22 cellular contexts compared by ENCODE assay signal in the genomic region with DNA sequence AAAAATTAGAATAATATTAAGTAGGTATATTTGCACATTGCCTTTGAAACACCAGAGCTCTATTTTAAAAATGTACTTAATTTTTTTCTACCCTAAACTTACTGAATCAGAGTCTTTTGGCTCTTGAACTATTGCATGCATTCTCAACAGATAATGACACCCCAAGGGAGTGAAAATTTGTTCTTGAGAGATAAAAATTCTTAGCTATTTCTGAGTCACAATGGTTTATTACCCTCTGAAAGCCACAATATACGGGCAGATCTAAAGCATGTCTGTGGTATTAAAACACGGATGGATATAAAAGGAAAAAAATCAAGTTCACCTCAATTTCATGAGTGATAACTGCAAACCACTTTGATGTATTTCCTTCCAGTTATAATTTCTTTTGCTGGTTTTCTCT.
DNase-seq lines count a peak whose midpoint lies in the region; ATAC-seq, FAIRE-seq and TF ChIP-seq lines count a peak whose summit lies in the region.
"Had no signal": no experiment of that assay in that cellular context is flagged by ENCODE, and none has a peak within 500 bp of the region (broad histone marks: within the 10 kb centered on the region; RNA-seq: fewer than 3 reads in every experiment).

No MANE protein-coding gene starts in this region.

- H3K4me3 ChIP-seq in astrocyte (ENCODE audit: insufficient read depth, low read depth, low read length) = no peak overlapping the region
- H3K4me3 ChIP-seq in fibroblast of mammary gland (ENCODE audit: control insufficient read depth, low read depth, low read length) = no peak overlapping the region
- H3K4me3 ChIP-seq: BLaER1 had no signal

- H3K27me3 Mint-ChIP-seq in astrocyte (ENCODE audit: low read depth, unreplicated experiment) (no peaks in the 10 kb centered on the region), progenitor cell of endocrine pancreas (no peaks in the 10 kb centered on the region)

- no peaks in the 10 kb centered on the region for H3K27me3 ChIP-seq in astrocyte (ENCODE audit: insufficient read depth, low read length)

- peak; percentile 71 for FAIRE-seq in astrocyte (lab: Jason Lieb, UNC)
- FAIRE-seq: GM18507, H1 had no signal

- no peak overlapping the region for H3K27ac ChIP-seq in astrocyte (ENCODE audit: low read depth, low read length)
- H3K27ac ChIP-seq: BLaER1 had no signal

- no peaks in the 10 kb centered on the region for H3K4me1 ChIP-seq in astrocyte (ENCODE audit: insufficient read depth, low read length)
- H3K4me1 ChIP-seq: BLaER1 had no signal

- DNase-seq in M059J (ENCODE audit: low read depth) (peak; percentile 9), astrocyte (ENCODE audit: low read depth) (peak; percentile 4), fibroblast of mammary gland (ENCODE audit: low read depth) (peak; percentile 3), progenitor cell of endocrine pancreas (ENCODE audit: low spot score, unreplicated experiment) (no peak)
- DNase-seq in stimulated activated CD4-positive, alpha-beta T cell treated with anti-CD3 and anti-CD28 coated beads, Interleukin-15, amount 100 ng/mL, for 24 hours = no peak
- DNase-seq: ACHN; CD8-positive, alpha-beta T cell; GDM1; NCI-H1105; NCI-H146; NCI-H2029; NCI-H2227 treated with DMSO at 0.1 percent for 48 hours; NCI-H510A treated with DMSO at 0.1 percent for 48 hours; NCI-H748 treated with DMSO at 0.1 percent for 48 hours; T-helper 1 cell had no signal

- no peak overlapping the region for H3K4me2 ChIP-seq in astrocyte (ENCODE audit: low read length)
- H3K4me2 ChIP-seq: BLaER1 had no signal

- H2AFZ ChIP-seq in astrocyte (ENCODE audit: low read depth, low read length) = no peak overlapping the region

- H3K36me3 Mint-ChIP-seq in astrocyte (ENCODE audit: low read depth, unreplicated experiment) (no peaks in the 10 kb centered on the region), progenitor cell of endocrine pancreas (ENCODE audit: insufficient read depth) (no peaks in the 10 kb centered on the region)
- H3K36me3 Mint-ChIP-seq: CD8-positive, alpha-beta T cell had no signal

- H4K20me1 ChIP-seq in astrocyte (ENCODE audit: insufficient read depth, low read length) = no peaks in the 10 kb centered on the region
- H4K20me1 ChIP-seq: BLaER1 had no signal

- H3K4me1 Mint-ChIP-seq in astrocyte (ENCODE audit: low read depth, unreplicated experiment) = no peaks in the 10 kb centered on the region
- H3K4me1 Mint-ChIP-seq in progenitor cell of endocrine pancreas (ENCODE audit: low read depth) = no peaks in the 10 kb centered on the region

- H3K9me3 Mint-ChIP-seq in astrocyte (ENCODE audit: unreplicated experiment) = no peaks in the 10 kb centered on the region
- peaks cover 9% of the 10 kb centered on the region for H3K9me3 Mint-ChIP-seq in progenitor cell of endocrine pancreas (ENCODE audit: low read depth)

- no peak overlapping the region for H3K4me3 Mint-ChIP-seq in astrocyte (ENCODE audit: unreplicated experiment)
- H3K4me3 Mint-ChIP-seq in progenitor cell of endocrine pancreas (ENCODE audit: low read depth) = no peak overlapping the region
- H3K4me3 Mint-ChIP-seq: CD8-positive, alpha-beta T cell had no signal

- no peaks in the 10 kb centered on the region for H3K9me3 ChIP-seq in astrocyte (ENCODE audit: insufficient read depth, low read depth, low read length)
- H3K9me3 ChIP-seq: BLaER1 had no signal

- no peak overlapping the region for H3K27ac Mint-ChIP-seq in astrocyte (ENCODE audit: unreplicated experiment)
- no peak overlapping the region for H3K27ac Mint-ChIP-seq in progenitor cell of endocrine pancreas
- H3K27ac Mint-ChIP-seq: CD8-positive, alpha-beta T cell had no signal

- H3K9ac ChIP-seq in astrocyte (ENCODE audit: low read length) = no peak overlapping the region
- H3K9ac ChIP-seq: BLaER1 had no signal

- ATAC-seq in HG02981 (IDR thresholded peaks at IDR 0.05; ENCODE audit: unreplicated experiment) = no peak
- ATAC-seq in HG02623 (IDR thresholded peaks at IDR 0.05; ENCODE audit: unreplicated experiment) = no peak
- ATAC-seq: CD8-positive, alpha-beta T cell; HCT116; Panc1 had no signal

- no peaks in the 10 kb centered on the region for H3K36me3 ChIP-seq in astrocyte (ENCODE audit: insufficient read depth, low read length)
- H3K36me3 ChIP-seq: BLaER1 had no signal

- no peak for TF ChIP-seq CTCF in astrocyte (IDR thresholded peaks at IDR 0.05; ENCODE audit: insufficient read depth, low read depth, low read length)
- TF ChIP-seq CTCF in fibroblast of mammary gland (conservative IDR thresholded peaks at IDR 0.05; ENCODE audit: control insufficient read depth, insufficient read depth, low read depth, low read length) = no peak
- TF ChIP-seq CTCF in progenitor cell of endocrine pancreas (IDR thresholded peaks at IDR 0.05; ENCODE audit: unreplicated experiment) = no peak

- no peaks in the 10 kb centered on the region for H3K79me2 ChIP-seq in astrocyte (ENCODE audit: insufficient read depth, low read length)

Comparison
In these comparisons a context has a peak if more than half of its experiments do, and no peak if none do; other contexts are left out.
1. DNase-seq: peak in M059J (single experiment), astrocyte (single experiment) and fibroblast of mammary gland (single experiment); none in stimulated activated CD4-positive, alpha-beta T cell treated with anti-CD3 and anti-CD28 coated beads, Interleukin-15, amount 100 ng/mL, for 24 hours (single experiment) and progenitor cell of endocrine pancreas (single experiment).